21 cellular contexts compared by ENCODE assay signal in the genomic region with DNA sequence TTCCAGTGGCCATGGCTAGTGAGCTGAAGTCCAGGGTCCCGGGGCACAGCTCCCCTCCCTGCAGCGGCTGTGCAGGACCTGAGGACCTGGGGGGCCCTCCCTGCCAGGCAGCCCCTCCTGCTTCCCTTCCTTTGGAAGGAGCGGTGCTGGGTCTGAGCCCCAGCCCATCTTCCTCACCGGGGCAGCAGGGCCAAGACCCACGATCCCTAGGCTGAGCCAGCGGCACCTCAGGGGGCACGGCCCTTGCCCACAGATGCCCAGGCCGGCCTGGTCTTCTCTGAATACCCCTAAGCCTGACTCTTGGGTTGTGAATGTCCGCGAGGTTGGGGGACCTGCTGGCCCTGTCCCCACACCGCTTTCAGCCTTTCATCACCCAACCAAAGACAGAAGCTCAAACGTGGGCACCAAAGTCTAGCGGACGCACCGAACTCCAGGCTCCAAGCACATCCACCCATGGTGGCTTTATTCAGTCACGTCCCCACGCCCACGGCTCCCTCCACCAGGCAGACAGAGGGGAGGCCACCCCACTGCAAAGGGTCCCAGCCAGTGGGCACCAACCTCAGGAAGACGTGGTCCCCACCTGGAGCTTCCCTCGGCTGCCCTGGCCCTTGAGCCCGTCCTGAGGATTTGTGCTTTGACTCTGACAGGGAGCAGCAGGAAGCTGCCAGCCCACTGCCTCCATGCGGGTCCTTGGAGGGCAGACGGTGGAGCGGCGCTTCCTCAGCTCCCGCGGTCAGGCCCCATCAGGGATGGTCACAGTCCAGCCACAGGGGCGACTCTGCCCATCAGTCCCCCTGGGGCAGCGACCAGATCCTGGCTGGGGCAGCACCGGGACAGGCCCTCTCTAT. TPM values are rescaled to one million over a fixed set of nuclear protein-coding genes. Genes with fewer than 3 reads are reported as not detected.
DNase-seq lines count a peak whose midpoint lies in the region; ATAC-seq and TF ChIP-seq lines count a peak whose summit lies in the region.
"Had no signal": no experiment of that assay in that cellular context is flagged by ENCODE, and none has a peak within 500 bp of the region (broad histone marks: within the 10 kb centered on the region; RNA-seq: fewer than 3 reads in every experiment).

No MANE protein-coding gene starts in this region.

- H3K4me1 ChIP-seq in left ventricle myocardium inferior (peaks cover 14% of the 10 kb centered on the region), right lobe of liver (no peaks in the 10 kb centered on the region)
- H3K4me1 ChIP-seq: SJSA1 had no signal

- ATAC-seq in Right ventricle myocardium superior (ENCODE audit: poor library complexity) (no peak), right lobe of liver (peak in 3 of 4 donors; percentile 3 to 14 (median 14)), HG03342 (IDR thresholded peaks at IDR 0.05; ENCODE audit: unreplicated experiment) (no peak)

- H3K27me3 ChIP-seq in left ventricle myocardium inferior (ENCODE audit: low read depth), result no peaks in the 10 kb centered on the region
- H3K27me3 ChIP-seq in right lobe of liver, result no peaks in the 10 kb centered on the region
- H3K27me3 ChIP-seq: SJSA1 had no signal

- no peak overlapping the region for H3K4me3 ChIP-seq in left ventricle myocardium inferior
- H3K4me3 ChIP-seq in right lobe of liver, result no peak overlapping the region
- H3K4me3 ChIP-seq: SJSA1 had no signal

- H3K9me3 ChIP-seq in left ventricle myocardium inferior (replicated peaks) (no peaks in the 10 kb centered on the region), right lobe of liver (no peaks in the 10 kb centered on the region)
- H3K9me3 ChIP-seq: SJSA1 had no signal

- no peak for TF ChIP-seq CTCF in left ventricle myocardium inferior (IDR thresholded peaks at IDR 0.05; ENCODE audit: borderline replicate concordance)
- TF ChIP-seq CTCF in RWPE1 (conservative IDR thresholded peaks at IDR 0.05; ENCODE audit: low read depth), result no peak
- no peak for TF ChIP-seq CTCF in right lobe of liver (IDR thresholded peaks at IDR 0.05)

- DNase-seq in left ventricle myocardium inferior, result no peak
- DNase-seq in Right ventricle myocardium superior, result no peak
- no peak for DNase-seq in RWPE1 (ENCODE audit: low spot score)
- no peak for DNase-seq in right lobe of liver
- DNase-seq in activated CD8-positive, alpha-beta memory T cell treated with anti-CD3 and anti-CD28 coated beads for 24 hours, result no peak
- DNase-seq in DMS79 treated with DMSO at 0.1 percent for 48 hours (lab: John Stamatoyannopoulos, UW), result no peak
- no peak for DNase-seq in NCI-H2081 treated with DMSO at 0.1 percent for 48 hours (lab: John Stamatoyannopoulos, UW)
- DNase-seq: C1 segment of cervical spinal cord, DMS53, KBM-7, NCI-H1092, NCI-H187 treated with DMSO at 0.1 percent for 48 hours, NCI-H2171 treated with DMSO at 0.1 percent for 48 hours, NCI-H774, SW 1271 had no signal

- no CpG with 5 or more reads among the region's 30 CpGs for WGBS in right lobe of liver (ENCODE audit: insufficient coverage, low coverage, low lambda C conversion rate, missing lambda C conversion rate)

- peaks cover 47% of the 10 kb centered on the region for H3K36me3 ChIP-seq in left ventricle myocardium inferior
- H3K36me3 ChIP-seq in right lobe of liver, result peaks cover 0 to 31% (median 6%) of the 10 kb centered on the region in 4 donors

- no peak for TF ChIP-seq POLR2A in right lobe of liver (IDR thresholded peaks at IDR 0.05)

- POLR2A ChIA-PET in RWPE1 (lab: Yijun Ruan, JAX; ENCODE audit: low non-redundant PET), result interaction anchor here (0.6 kb wide), 1 partner anchor 18 kb away, joined by 3 read pairs; no protein-coding TSS in a partner anchor

- peak overlapping the region; percentile 71 for H3K27ac ChIP-seq in left ventricle myocardium inferior (replicated peaks)
- peak overlapping the region; percentile 31 for H3K27ac ChIP-seq in RWPE1
- H3K27ac ChIP-seq in right lobe of liver, result no peak overlapping the region
- H3K27ac ChIP-seq: SJSA1 had no signal

- intact Hi-C loops in left ventricle myocardium inferior (cut with micrococcal nuclease) (no loop called here), Right ventricle myocardium superior (cut with DNase I) (no loop called here), right lobe of liver (cut with DNase I) (no loop called here)

- CTCF ChIA-PET in RWPE1 (lab: Yijun Ruan, JAX), result interaction anchor here (0.7 to 1.6 kb wide), 2 partner anchors 13 to 30 kb away, joined by 3 to 4 read pairs; no protein-coding TSS in a partner anchor

RNA-seq across cellular contexts. Expression of gene MEX3D, which starts 8.3 kb away (rescaled TPM):
- total RNA-seq in left ventricle myocardium inferior (6.4 TPM), Right ventricle myocardium superior (8.0 TPM), right lobe of liver (10 to 100 TPM in 3 of 6 experiments, 1 to 10 TPM in 3; 6.7 to 16.6 (median 10.3) TPM)

RNA-seq across cellular contexts. Expression of gene MBD3, which starts 16.2 kb away (rescaled TPM):
- total RNA-seq in left ventricle myocardium inferior (48.6 TPM), Right ventricle myocardium superior (52.4 TPM), right lobe of liver (10 to 100 TPM; 27.3 to 72.1 (median 30.1) TPM)

RNA-seq across cellular contexts. Expression of gene UQCR11, which starts 28.8 kb away (rescaled TPM):
- total RNA-seq in left ventricle myocardium inferior, result 942 TPM
- 1,222 TPM for total RNA-seq in Right ventricle myocardium superior
- 100 to 1,000 TPM in 4 of 6 experiments, 10 to 100 TPM in 2; 59.6 to 202 (median 172) TPM for total RNA-seq in right lobe of liver

RNA-seq across cellular contexts. Expression of gene PLK5, which starts 52.6 kb away (rescaled TPM):
- not detected for total RNA-seq in left ventricle myocardium inferior
- not detected for total RNA-seq in Right ventricle myocardium superior
- not detected for total RNA-seq in right lobe of liver
- total RNA-seq: A172, G401, HT1080, RPMI7951, SJSA1 had no signal

Comparison
In these comparisons a context has a peak if more than half of its experiments do, and no peak if none do; other contexts are left out.
1. H3K27ac ChIP-seq: peak in left ventricle myocardium inferior (single experiment) and RWPE1 (single experiment); none in right lobe of liver (0 of 3).
2. ATAC-seq: peak in right lobe of liver (3 of 4); none in Right ventricle myocardium superior (single experiment) and HG03342 (single experiment).